ENCODE assay signal across 24 cellular contexts in genomic region chr11:114311946-114312345, GRCh38. TPM values are rescaled to one million over a fixed set of nuclear protein-coding genes. Genes with fewer than 3 reads are reported as not detected.
DNase-seq lines count a peak whose midpoint lies in the region; ATAC-seq and TF ChIP-seq lines count a peak whose summit lies in the region.
"Had no signal": no experiment of that assay in that cellular context is flagged by ENCODE, and none has a peak within 500 bp of the region (broad histone marks: within the 10 kb centered on the region; RNA-seq: fewer than 3 reads in every experiment).

No MANE protein-coding gene starts in this region.

- no peaks in the 10 kb centered on the region for H3K9me3 Mint-ChIP-seq in MCF 10A (ENCODE audit: unreplicated experiment)
- H3K9me3 Mint-ChIP-seq: GM23338, H9 had no signal

- dilution Hi-C loops in mammary epithelial cell (cut with HindIII; ENCODE audit: low sequenced_read_pairs), result no loop called here

- no peaks in the 10 kb centered on the region for H3K79me1 ChIP-seq in mesenchymal stem cell (replicated peaks; ENCODE audit: low read length, poor library complexity, severe bottlenecking)

- H3K27me3 Mint-ChIP-seq in MCF 10A (ENCODE audit: insufficient read depth, unreplicated experiment), result no peaks in the 10 kb centered on the region

- H3K4me3 ChIP-seq in mammary epithelial cell (replicated peaks in 1 of 3; ENCODE audit: insufficient read depth in 1 of 3, low read depth in 2 of 3, low read length in 3 of 3) (no peak overlapping the region), cardiac fibroblast (replicated peaks in 1 of 2; ENCODE audit: low read depth in 2 of 2, low read length in 2 of 2) (no peak overlapping the region), mesenchymal stem cell (ENCODE audit: insufficient read depth in 1 of 2, low read depth in 1 of 2, low read length in 2 of 2) (no peak overlapping the region), tibial artery (no peak overlapping the region)
- H3K4me3 ChIP-seq: GM23338, K562, PC-9 had no signal

- no peak overlapping the region for H3K4me2 ChIP-seq in mammary epithelial cell (ENCODE audit: insufficient read depth, low read depth, low read length)
- no peak overlapping the region for H3K4me2 ChIP-seq in mesenchymal stem cell (ENCODE audit: low read length, poor library complexity, severe bottlenecking)
- H3K4me2 ChIP-seq: GM23338, PC-9 had no signal

- no peak overlapping the region for H2BK15ac ChIP-seq in mesenchymal stem cell (ENCODE audit: low read depth, poor library complexity, severe bottlenecking)

- peaks cover 26% of the 10 kb centered on the region for H3K4me1 ChIP-seq in mammary epithelial cell (ENCODE audit: insufficient read depth, low read length)
- H3K4me1 ChIP-seq in mesenchymal stem cell (ENCODE audit: control insufficient read depth, insufficient read depth, low read depth, low read length), result peaks cover 14% of the 10 kb centered on the region
- H3K4me1 ChIP-seq in tibial artery, result peaks cover 3 to 99% (median 71%) of the 10 kb centered on the region in 4 donors

- DNase-seq in MCF 10A (ENCODE audit: unreplicated experiment), result no peak
- no peak for DNase-seq in mammary epithelial cell
- peak; percentile 14 to 20 for DNase-seq in cardiac fibroblast (ENCODE audit: low read depth in 2 of 2)
- DNase-seq in mesenchymal stem cell, result no peak
- no peak for DNase-seq in tibial artery
- DNase-seq in C1 segment of cervical spinal cord (lab: John Stamatoyannopoulos, UW), result no peak
- no peak for DNase-seq in stimulated activated naive CD4-positive, alpha-beta T cell treated with Interleukin-2 at 50 U/mL for 16 hours (lab: John Stamatoyannopoulos, UW)
- DNase-seq: CD4-positive, CD25-positive, alpha-beta regulatory T cell; H9; Kasumi-1; NCI-H1105 treated with DMSO at 0.1 percent for 48 hours; NCI-H146; NCI-H1930; NCI-H2107; NCI-H524 treated with DMSO at 0.1 percent for 48 hours; NCI-H774; NK-92 treated with Interleukin-12 subunit alpha and Interleukin-12 subunit beta, amount 100 ng/mL, for 24 hours; PC-9; Right ventricle myocardium superior had no signal

- H3K36me3 ChIP-seq in mammary epithelial cell (ENCODE audit: insufficient read depth, low read length) (peaks cover 9% of the 10 kb centered on the region), mesenchymal stem cell (ENCODE audit: control insufficient read depth in 1 of 2, insufficient read depth in 2 of 2, low read depth in 1 of 2, low read length in 2 of 2) (peaks cover 54 to 90% of the 10 kb centered on the region in 2 experiments), tibial artery (peaks cover 45 to 72% (median 70%) of the 10 kb centered on the region in 3 donors)

- H3K27ac ChIP-seq in mammary epithelial cell (ENCODE audit: insufficient read depth, low read depth, low read length) (no peak overlapping the region), mesenchymal stem cell (ENCODE audit: low read length, poor library complexity, severe bottlenecking) (peak overlapping the region; percentile 22), tibial artery (peak overlapping the region; percentile 83 to 84)
- H3K27ac ChIP-seq: 22Rv1, PC-9 had no signal

- no peak overlapping the region for H2AK5ac ChIP-seq in mesenchymal stem cell (ENCODE audit: low read length, severe bottlenecking)

- H2BK120ac ChIP-seq in mesenchymal stem cell (ENCODE audit: low read depth, low read length), result no peak overlapping the region

- POLR2A ChIA-PET in MCF 10A (lab: Yijun Ruan, JAX), result interaction anchor here (1.1 to 2.2 kb wide), 4 partner anchors 9 to 133 kb away, joined by 3 to 13 read pairs (median 4); partner anchors contain the start of gene NNMT

- no TSS peak for BruUV-seq in MCF 10A (replicated peaks; lab: Mats Ljungman, UMichigan)
- no TSS peak for BruUV-seq in mammary epithelial cell (replicated peaks; lab: Mats Ljungman, UMichigan)

- no peak overlapping the region for H2BK12ac ChIP-seq in mesenchymal stem cell (ENCODE audit: low read length in 2 of 2)

- no peak overlapping the region for H4K91ac ChIP-seq in mesenchymal stem cell (ENCODE audit: low read length)

- H3K18ac ChIP-seq in mesenchymal stem cell (ENCODE audit: low read depth in 1 of 2, low read length in 2 of 2), result no peak overlapping the region

- H2BK5ac ChIP-seq in mesenchymal stem cell (ENCODE audit: low read depth, low read length, poor library complexity, severe bottlenecking), result no peak overlapping the region

- H3K4me1 Mint-ChIP-seq in MCF 10A (ENCODE audit: insufficient read depth, unreplicated experiment), result peaks cover 33% of the 10 kb centered on the region

- no peak overlapping the region for H3K4ac ChIP-seq in mesenchymal stem cell (ENCODE audit: low read depth in 1 of 2, low read length in 2 of 2)

- in situ Hi-C loops in mammary epithelial cell (cut with MboI; ENCODE audit: low sequenced_read_pairs in 2 of 2), result no loop called here

- TF ChIP-seq CTCF in MCF 10A (IDR thresholded peaks at IDR 0.05; ENCODE audit: unreplicated experiment) (no peak), mammary epithelial cell (conservative IDR thresholded peaks at IDR 0.05 in 1 of 2, IDR thresholded peaks at IDR 0.05 in 1 of 2; ENCODE audit: extremely low read depth in 1 of 2, insufficient read depth in 1 of 2, low read depth in 1 of 2, low read length in 2 of 2) (no peak), cardiac fibroblast (IDR thresholded peaks at IDR 0.05; ENCODE audit: low read depth, low read length) (no peak), tibial artery (IDR thresholded peaks at IDR 0.05) (no peak)

- no peak overlapping the region for H3K27ac Mint-ChIP-seq in MCF 10A (ENCODE audit: low read depth, unreplicated experiment)
- H3K27ac Mint-ChIP-seq: CD4-positive, CD25-positive, alpha-beta regulatory T cell; GM23338; H9 had no signal

- peak overlapping the region; percentile 28 for H3K4me3 Mint-ChIP-seq in MCF 10A (ENCODE audit: unreplicated experiment)
- H3K4me3 Mint-ChIP-seq: CD4-positive, CD25-positive, alpha-beta regulatory T cell; GM23338; H9 had no signal

- H3K79me2 ChIP-seq in mammary epithelial cell (ENCODE audit: insufficient read depth, low read length), result peaks cover 53% of the 10 kb centered on the region

- H3K27me3 ChIP-seq in mammary epithelial cell (ENCODE audit: insufficient read depth, low read length) (no peaks in the 10 kb centered on the region), mesenchymal stem cell (ENCODE audit: control insufficient read depth in 1 of 2, insufficient read depth in 1 of 2, low read length in 2 of 2) (no peaks in the 10 kb centered on the region), tibial artery (no peaks in the 10 kb centered on the region)

- H3K23ac ChIP-seq in mesenchymal stem cell (ENCODE audit: low read length in 2 of 2), result peak overlapping the region in 1 of 2 experiments; percentile 73

- intact Hi-C loops in MCF 10A (cut with micrococcal nuclease) (no loop called here), mammary epithelial cell (cut with micrococcal nuclease) (no loop called here), tibial artery (cut with DNase I; ENCODE audit: low total_unique reads) (no loop called here)

- H2AFZ ChIP-seq in mammary epithelial cell (ENCODE audit: low read depth, low read length) (no peak overlapping the region), mesenchymal stem cell (ENCODE audit: low read depth, low read length) (no peak overlapping the region)
- H2AFZ ChIP-seq: GM23338, PC-9 had no signal

- H3K9me3 ChIP-seq in mammary epithelial cell (replicated peaks; ENCODE audit: insufficient read depth, low read length), result no peaks in the 10 kb centered on the region
- no peaks in the 10 kb centered on the region for H3K9me3 ChIP-seq in mesenchymal stem cell (ENCODE audit: control insufficient read depth, low read length)
- H3K9me3 ChIP-seq in tibial artery, result no peaks in the 10 kb centered on the region

- no peak overlapping the region for H4K8ac ChIP-seq in mesenchymal stem cell (ENCODE audit: low read length)

- H4K20me1 ChIP-seq in mammary epithelial cell (ENCODE audit: insufficient read depth, low read length), result no peaks in the 10 kb centered on the region

- 91% methylated on average over 3 of the region's 10 CpGs for WGBS in mammary epithelial cell (ENCODE audit: low coverage, missing lambda C conversion rate)
- WGBS in mesenchymal stem cell, result 96% methylated on average over 10 of the region's 10 CpGs

- no peak overlapping the region for H3K14ac ChIP-seq in mesenchymal stem cell (ENCODE audit: low read length in 2 of 2)

- CTCF ChIA-PET in MCF 10A (lab: Yijun Ruan, JAX), result no interaction called here
- CTCF ChIA-PET in mammary epithelial cell (lab: Charles Lee; ENCODE audit: low non-redundant PET), result no interaction called here

- no peak for ATAC-seq in GM21717 (IDR thresholded peaks at IDR 0.05; ENCODE audit: unreplicated experiment)
- ATAC-seq: GM23338, HepG2, K562 had no signal

- H3K9ac ChIP-seq in mammary epithelial cell (ENCODE audit: insufficient read depth, low read length) (no peak overlapping the region), mesenchymal stem cell (ENCODE audit: low read length) (no peak overlapping the region)

- H3K36me3 Mint-ChIP-seq in MCF 10A (ENCODE audit: insufficient read depth, unreplicated experiment), result peaks cover 100% of the 10 kb centered on the region
- H3K36me3 Mint-ChIP-seq: CD4-positive, CD25-positive, alpha-beta regulatory T cell had no signal

RNA-seq across cellular contexts. Expression of gene NNMT, which starts 15.7 kb away (rescaled TPM):
- total RNA-seq in MCF 10A (2022) (429 and 638 TPM in 2 replicates), mammary epithelial cell (100 to 1,000 TPM; 131 to 605 TPM)
- polyA plus RNA-seq in mammary epithelial cell, result 130 TPM
- polyA minus RNA-seq in mammary epithelial cell, result 88.0 TPM
- 700 TPM for polyA plus RNA-seq in mesenchymal stem cell (2013, experiment 1 of 2)
- 645 TPM for polyA plus RNA-seq in mesenchymal stem cell (2013, experiment 2 of 2)
- total RNA-seq: CD4-positive, CD25-positive, alpha-beta regulatory T cell; GM23338; H9; HepG2; PC-9 had no signal
- polyA plus RNA-seq: CD4-positive, CD25-positive, alpha-beta regulatory T cell had no signal

Comparison
In these comparisons a context has a peak if more than half of its experiments do, and no peak if none do; other contexts are left out.
1. DNase-seq: peak in cardiac fibroblast (2 of 2); none in MCF 10A (single experiment), mammary epithelial cell (single experiment), mesenchymal stem cell (single experiment), tibial artery (0 of 2), C1 segment of cervical spinal cord (0 of 14) and stimulated activated naive CD4-positive, alpha-beta T cell treated with Interleukin-2 at 50 U/mL for 16 hours (single experiment).